ENCODE assay signal across 30 cellular contexts in the genomic region with DNA sequence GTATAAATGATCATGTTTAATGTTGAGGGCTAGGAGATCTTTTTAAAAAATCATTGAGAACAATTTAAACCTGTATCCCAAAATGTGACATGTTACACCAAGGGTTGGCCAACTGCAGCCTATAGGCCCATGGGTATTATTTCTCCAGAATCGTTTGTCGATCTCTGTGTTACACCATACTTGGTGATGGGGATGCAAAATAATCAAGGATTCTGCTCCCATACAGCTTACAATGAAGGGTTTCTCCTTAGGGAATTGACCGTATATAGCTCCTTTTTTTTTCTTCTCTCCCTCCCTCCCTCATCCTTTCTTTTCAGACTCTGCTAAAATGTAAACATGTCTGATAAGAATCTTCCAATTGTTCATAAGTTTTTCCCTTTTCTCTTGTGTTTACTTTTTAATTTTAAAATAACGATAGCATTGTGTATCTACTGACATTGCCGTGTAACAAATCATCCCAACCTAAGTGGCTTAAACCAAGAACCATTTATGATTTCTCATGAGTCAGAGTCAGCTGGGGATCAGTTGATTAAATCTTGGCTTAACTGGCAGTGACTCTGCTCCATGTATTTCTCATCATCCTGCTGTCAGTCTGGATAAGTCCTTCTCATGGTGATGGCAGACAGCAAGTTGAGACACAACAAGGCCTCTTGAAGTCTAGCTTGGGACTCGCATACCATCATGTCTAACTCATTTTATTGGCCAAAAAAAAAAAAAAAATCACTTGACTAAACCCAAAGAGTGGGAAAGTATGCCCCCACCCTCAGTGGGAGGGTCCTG. TPM values are rescaled to one million over a fixed set of nuclear protein-coding genes. Genes with fewer than 3 reads are reported as not detected.
"Had no signal": no experiment of that assay in that cellular context is flagged by ENCODE, and none has a peak within 500 bp of the region (broad histone marks: within the 10 kb centered on the region; RNA-seq: fewer than 3 reads in every experiment).

No MANE protein-coding gene starts in this region.

- H3K27ac ChIP-seq: heart left ventricle, left lung, lower lobe of right lung, neural progenitor cell, parathyroid adenoma, psoas muscle, upper lobe of left lung, vagina, WERI-Rb-1 had no signal

- H3K9ac ChIP-seq: neural progenitor cell, parathyroid adenoma had no signal

- H3K36me3 ChIP-seq: left lung, lower lobe of right lung, upper lobe of left lung, WERI-Rb-1 had no signal

- DNase-seq: activated CD4-positive, alpha-beta memory T cell treated with anti-CD3 and anti-CD28 coated beads, Interleukin-2, amount 10 ng/mL, durations not matched to agents 7 days and 5 days; activated CD4-positive, alpha-beta T cell treated with anti-CD3 and anti-CD28 coated beads, Interleukin-2, amount 10 ng/mL, durations not matched to agents 24 days and 14 days; activated T-cell treated with anti-CD3 and anti-CD28 coated beads, Interleukin-2, amount 50 U/mL, for 4 hours; dermis blood vessel endothelial cell; effector CD4-positive, alpha-beta T cell; foreskin fibroblast; heart left ventricle; hypothalamus; immature natural killer cell; kidney glomerular epithelial cell; left lung; lower lobe of right lung; mesendoderm; natural killer cell; occipital lobe; psoas muscle; stimulated activated CD4-positive, alpha-beta T cell treated with anti-CD3 and anti-CD28 coated beads, Interleukin-1b, Interleukin-23, amount 100 ng/mL, for 48 hours; stimulated activated CD4-positive, alpha-beta T cell treated with anti-CD3 and anti-CD28 coated beads, Interleukin-4, amount 100 ng/mL, for 4 hours; stimulated activated CD8-positive, alpha-beta memory T cell treated with anti-CD3 and anti-CD28 coated beads, Interleukin-4, amount 100 ng/mL, for 48 hours; stimulated activated naive CD8-positive, alpha-beta T cell treated with anti-CD3 and anti-CD28 coated beads, Interleukin-15, amount 100 ng/mL, for 72 hours; substantia nigra; upper lobe of left lung; WERI-Rb-1 had no signal

- H3K4me1 ChIP-seq: heart left ventricle, left lung, lower lobe of right lung, neural progenitor cell, parathyroid adenoma, psoas muscle, upper lobe of left lung, vagina had no signal

- H3K4me2 ChIP-seq: neural progenitor cell, smooth muscle cell had no signal

- ATAC-seq: activated CD4-positive, CD25-positive, alpha-beta regulatory T cell treated with anti-CD3 and anti-CD28 coated beads, Interleukin-2, amount 50 U/mL, for 24 hours; activated T-cell treated with anti-CD3 and anti-CD28 coated beads, Interleukin-2, amount 50 U/mL, for 4 hours; heart left ventricle; left lung; lower lobe of right lung; natural killer cell; psoas muscle; stimulated activated memory B cell treated with anti-CD40 and anti-IgM and Interleukin-4, amounts not matched to agents 10 μg/mL and 1 μg/mL and 100 μg/mL, for 72 hours; stimulated activated naive CD8-positive, alpha-beta T cell treated with anti-CD3 and anti-CD28 coated beads, Interleukin-15, amount 100 ng/mL, for 72 hours had no signal

- H3K27me3 ChIP-seq: heart left ventricle, left lung, neural progenitor cell, upper lobe of left lung, vagina had no signal

- H3K79me2 ChIP-seq: parathyroid adenoma had no signal

- H2AFZ ChIP-seq: neural progenitor cell, parathyroid adenoma had no signal

- H3K4me3 ChIP-seq: heart left ventricle, left lung, lower lobe of right lung, neural progenitor cell, psoas muscle, smooth muscle cell, upper lobe of left lung, vagina had no signal

RNA-seq across cellular contexts. Expression of a gene that starts 48.0 kb away (rescaled TPM):
- total RNA-seq: activated CD4-positive, alpha-beta memory T cell treated with anti-CD3 and anti-CD28 coated beads, Interleukin-2, amount 10 ng/mL, durations not matched to agents 7 days and 5 days; activated CD4-positive, alpha-beta T cell treated with anti-CD3 and anti-CD28 coated beads, Interleukin-2, amount 10 ng/mL, durations not matched to agents 24 days and 14 days; activated T-helper 2 cell treated with anti-CD3 and anti-CD28 coated beads, Interferon-gamma antibody, Interleukin-2, Interleukin-4, amounts not matched to agents 10 μg/mL and 5 μg/mL and 100 μg/mL, durations not matched to agents 14 hours and 24 hours and 36 hours had no signal
- polyA plus RNA-seq: immature natural killer cell had no signal
